Comparison of ENCODE assay signal across 23 cellular contexts in genomic region chr9:36325081-36325828, GRCh38.
DNase-seq lines count a peak whose midpoint lies in the region; ATAC-seq and TF ChIP-seq lines count a peak whose summit lies in the region.
"Had no signal": no experiment of that assay in that cellular context is flagged by ENCODE, and none has a peak within 500 bp of the region (broad histone marks: within the 10 kb centered on the region; RNA-seq: fewer than 3 reads in every experiment).

No MANE protein-coding gene starts in this region.

- no peak overlapping the region for H3K4me2 ChIP-seq in H9 (ENCODE audit: insufficient read depth, insufficient read length, low read length)

- H2BK120ac ChIP-seq in H9 (ENCODE audit: low read depth, low read length, poor library complexity, severe bottlenecking) = no peak overlapping the region

- no peak overlapping the region for H3K4ac ChIP-seq in H9 (ENCODE audit: low read depth, low read length)

- ATAC-seq in RWPE2 (ENCODE audit: low read depth) (no peak), left ventricle myocardium superior (peak; percentile 38)
- ATAC-seq: activated T-cell treated with anti-CD3 and anti-CD28 coated beads, Interleukin-2, amount 50 U/mL, for 4 hours had no signal

- H3K4me3 Mint-ChIP-seq in Caco-2 (ENCODE audit: unreplicated experiment) (no peak overlapping the region), progenitor cell of endocrine pancreas (ENCODE audit: low read depth) (no peak overlapping the region), H9 (no peak overlapping the region)
- no peak overlapping the region for H3K4me3 Mint-ChIP-seq in activated CD4-positive, alpha-beta T cell treated with anti-CD3 and anti-CD28 coated beads, Interleukin-2, amount 10 ng/mL, durations not matched to agents 7 days and 5 days
- H3K4me3 Mint-ChIP-seq: activated CD4-positive, alpha-beta memory T cell treated with anti-CD3 and anti-CD28 coated beads for 36 hours; activated naive CD4-positive, alpha-beta T cell treated with anti-CD3 and anti-CD28 coated beads, Interleukin-2, amount 50 U/mL, for 24 hours; activated T-cell treated with anti-CD3 and anti-CD28 coated beads, Interleukin-2, amount 50 U/mL, for 4 hours; endodermal cell; immature natural killer cell; T-helper 1 cell treated with Interleukin-12 subunit alpha and Interleukin-12 subunit beta and Interleukin-4 antibody, amounts not matched to agents 30 μg/mL and 1 μg/mL, for 36 hours had no signal

- no peaks in the 10 kb centered on the region for H3K79me2 ChIP-seq in H9 (ENCODE audit: insufficient read depth, low read length)

- no peak overlapping the region for H3K14ac ChIP-seq in H9 (ENCODE audit: insufficient read depth, low read length)

- H3K23ac ChIP-seq in H9 (ENCODE audit: insufficient read length, low read depth, low read length) = no peak overlapping the region

- no peak overlapping the region for H2BK20ac ChIP-seq in H9 (ENCODE audit: low read depth, low read length, poor library complexity, severe bottlenecking)

- H2AK5ac ChIP-seq in H9 (ENCODE audit: insufficient read length, low read length) = no peak overlapping the region

- no peaks in the 10 kb centered on the region for H3K27me3 ChIP-seq in Caco-2 (replicated peaks; ENCODE audit: control insufficient read depth, insufficient read depth, low read length)
- no peaks in the 10 kb centered on the region for H3K27me3 ChIP-seq in RWPE2 (ENCODE audit: insufficient read depth, poor library complexity, severe bottlenecking)
- H3K27me3 ChIP-seq in H9 (ENCODE audit: insufficient read depth, low read length) = no peaks in the 10 kb centered on the region

- no peak overlapping the region for H2BK12ac ChIP-seq in H9 (ENCODE audit: insufficient read length, low read depth, low read length)

- TF ChIP-seq CTCF in Caco-2 (IDR thresholded peaks at IDR 0.05; ENCODE audit: insufficient read depth in 1 of 2, low read depth in 1 of 2, low read length in 1 of 2, severe bottlenecking in 1 of 2, unreplicated experiment in 1 of 2) (no peak), RWPE2 (IDR thresholded peaks at IDR 0.05; ENCODE audit: poor library complexity, severe bottlenecking) (no peak), progenitor cell of endocrine pancreas (IDR thresholded peaks at IDR 0.05; ENCODE audit: unreplicated experiment) (no peak), H9 (conservative IDR thresholded peaks at IDR 0.05) (no peak)

- H3K4me1 ChIP-seq in Caco-2 = peaks cover 26% of the 10 kb centered on the region
- peaks cover 6% of the 10 kb centered on the region for H3K4me1 ChIP-seq in RWPE2 (ENCODE audit: insufficient read depth, poor library complexity, severe bottlenecking)
- no peaks in the 10 kb centered on the region for H3K4me1 ChIP-seq in H9 (ENCODE audit: insufficient read depth, low read length)

- H3K27me3 Mint-ChIP-seq in Caco-2 (ENCODE audit: insufficient read depth, unreplicated experiment) (no peaks in the 10 kb centered on the region), progenitor cell of endocrine pancreas (no peaks in the 10 kb centered on the region), H9 (ENCODE audit: low read depth) (no peaks in the 10 kb centered on the region; the same call in 1 of the 2 replicates)
- H3K27me3 Mint-ChIP-seq in activated CD4-positive, alpha-beta T cell treated with anti-CD3 and anti-CD28 coated beads, Interleukin-2, amount 10 ng/mL, durations not matched to agents 7 days and 5 days = no peaks in the 10 kb centered on the region
- H3K27me3 Mint-ChIP-seq: activated CD4-positive, alpha-beta memory T cell treated with anti-CD3 and anti-CD28 coated beads for 36 hours; activated naive CD4-positive, alpha-beta T cell treated with anti-CD3 and anti-CD28 coated beads, Interleukin-2, amount 50 U/mL, for 24 hours had no signal

- peak overlapping the region; percentile 66 for H3K27ac Mint-ChIP-seq in Caco-2 (ENCODE audit: unreplicated experiment)
- peak overlapping the region; percentile 45 for H3K27ac Mint-ChIP-seq in progenitor cell of endocrine pancreas
- H3K27ac Mint-ChIP-seq in H9 = no peak overlapping the region; a peak in 2 of 7 replicates
- H3K27ac Mint-ChIP-seq in activated CD4-positive, alpha-beta T cell treated with anti-CD3 and anti-CD28 coated beads, Interleukin-2, amount 10 ng/mL, durations not matched to agents 7 days and 5 days = no peak overlapping the region
- H3K27ac Mint-ChIP-seq: activated CD4-positive, alpha-beta memory T cell treated with anti-CD3 and anti-CD28 coated beads for 36 hours; activated naive CD4-positive, alpha-beta T cell treated with anti-CD3 and anti-CD28 coated beads, Interleukin-2, amount 50 U/mL, for 24 hours; T-helper 1 cell treated with Interleukin-12 subunit alpha and Interleukin-12 subunit beta and Interleukin-4 antibody, amounts not matched to agents 30 μg/mL and 1 μg/mL, for 36 hours had no signal

- H3K23me2 ChIP-seq in H9 (ENCODE audit: insufficient read length, low read depth, low read length, poor library complexity, severe bottlenecking) = no peaks in the 10 kb centered on the region

- peaks cover 21% of the 10 kb centered on the region for H3K36me3 Mint-ChIP-seq in Caco-2 (ENCODE audit: insufficient read depth, unreplicated experiment)
- H3K36me3 Mint-ChIP-seq in progenitor cell of endocrine pancreas (ENCODE audit: insufficient read depth) = peaks cover 3% of the 10 kb centered on the region
- H3K36me3 Mint-ChIP-seq in H9 (ENCODE audit: insufficient read depth in 1 of 3, low read depth in 3 of 3) = no peaks in the 10 kb centered on the region; a peak in 1 of 7 replicates
- H3K36me3 Mint-ChIP-seq in activated CD4-positive, alpha-beta T cell treated with anti-CD3 and anti-CD28 coated beads, Interleukin-2, amount 10 ng/mL, durations not matched to agents 7 days and 5 days (ENCODE audit: low read depth) = no peaks in the 10 kb centered on the region
- H3K36me3 Mint-ChIP-seq: activated CD4-positive, alpha-beta memory T cell treated with anti-CD3 and anti-CD28 coated beads for 36 hours; activated naive CD4-positive, alpha-beta T cell treated with anti-CD3 and anti-CD28 coated beads, Interleukin-2, amount 50 U/mL, for 24 hours; immature natural killer cell had no signal

- BruUV-seq in Caco-2 (replicated peaks; lab: Mats Ljungman, UMichigan) = no TSS peak

- H3T11ph ChIP-seq in H9 (ENCODE audit: low read length) = no peak overlapping the region

- peaks cover 29% of the 10 kb centered on the region for H3K4me1 Mint-ChIP-seq in Caco-2 (ENCODE audit: low read depth, unreplicated experiment)
- peaks cover 14% of the 10 kb centered on the region for H3K4me1 Mint-ChIP-seq in progenitor cell of endocrine pancreas (ENCODE audit: low read depth)
- H3K4me1 Mint-ChIP-seq in H9 = no peaks in the 10 kb centered on the region; a peak in 1 of 4 replicates
- peaks cover 4% of the 10 kb centered on the region for H3K4me1 Mint-ChIP-seq in activated CD4-positive, alpha-beta T cell treated with anti-CD3 and anti-CD28 coated beads, Interleukin-2, amount 10 ng/mL, durations not matched to agents 7 days and 5 days
- H3K4me1 Mint-ChIP-seq: endodermal cell had no signal

- H4K5ac ChIP-seq in H9 (ENCODE audit: insufficient read length, low read depth, low read length) = no peak overlapping the region

- H2AFZ ChIP-seq in H9 (ENCODE audit: low read length) = no peak overlapping the region

- no peaks in the 10 kb centered on the region for H4K20me1 ChIP-seq in H9 (ENCODE audit: control insufficient read depth, insufficient read depth, insufficient read length)

- H3K36me3 ChIP-seq in Caco-2 (ENCODE audit: control insufficient read depth, insufficient read depth, low read length) = no peaks in the 10 kb centered on the region
- no peaks in the 10 kb centered on the region for H3K36me3 ChIP-seq in RWPE2 (ENCODE audit: low read depth)
- H3K36me3 ChIP-seq: WERI-Rb-1 had no signal

- peaks cover 7% of the 10 kb centered on the region; the same call in 1 of the 2 replicates for H3K9me3 ChIP-seq in Caco-2
- H3K9me3 ChIP-seq in RWPE2 (ENCODE audit: severe bottlenecking) = no peaks in the 10 kb centered on the region
- no peaks in the 10 kb centered on the region for H3K9me3 ChIP-seq in H9 (ENCODE audit: control insufficient read depth, low read depth, low read length)

- WGBS in H9 (ENCODE audit: extremely low coverage, insufficient read length, low lambda C conversion rate) = no CpG with 5 or more reads among the region's 24 CpGs

- no peak overlapping the region for H3K56ac ChIP-seq in H9 (ENCODE audit: insufficient read length, low read depth, low read length)

- no peak overlapping the region for H3K4me3 ChIP-seq in Caco-2 (ENCODE audit: low read depth, low read length)
- no peak overlapping the region for H3K4me3 ChIP-seq in RWPE2 (ENCODE audit: severe bottlenecking)
- H3K4me3 ChIP-seq: skin epidermis had no signal

- intact Hi-C loops in Caco-2 (cut with micrococcal nuclease; ENCODE audit: unreplicated experiment) (no loop called here), left ventricle myocardium superior (cut with micrococcal nuclease) (loop anchor here (10.0 kb wide), 1 partner anchor 70 kb away; the partner anchor contains the start of gene GNE)

- CTCF ChIA-PET in Caco-2 (lab: Charles Lee) = interaction anchor here (0.7 kb wide), 1 partner anchor 77 kb away, joined by 3 read pairs; no protein-coding TSS in a partner anchor
- CTCF ChIA-PET in activated CD4-positive, alpha-beta T cell treated with anti-CD3 and anti-CD28 coated beads, Interleukin-2, amount 10 ng/mL, durations not matched to agents 7 days and 5 days (lab: Charles Lee) = interaction anchor here (0.6 to 1.6 kb wide), 3 partner anchors 70 to 229 kb away, joined by 3 to 5 read pairs (median 5); partner anchors contain the start of gene CLTA

- H3K27ac ChIP-seq in RWPE2 (ENCODE audit: poor library complexity, severe bottlenecking) = no peak overlapping the region
- H3K27ac ChIP-seq in H9 (ENCODE audit: insufficient read length, low read depth, low read length) = no peak overlapping the region
- H3K27ac ChIP-seq: C4-2B, HL-60, skin epidermis, WERI-Rb-1 had no signal

- no peak overlapping the region for H3K18ac ChIP-seq in H9 (ENCODE audit: insufficient read length, low read depth, low read length)

- no peak overlapping the region for H4K8ac ChIP-seq in H9 (replicated peaks; ENCODE audit: insufficient read length, low read depth, low read length)

- no peak overlapping the region for H2BK5ac ChIP-seq in H9 (ENCODE audit: insufficient read length, low read length)

- no peak overlapping the region for H4K91ac ChIP-seq in H9 (ENCODE audit: insufficient read length, low read depth, low read length)

- H3K9me3 Mint-ChIP-seq in Caco-2 (ENCODE audit: unreplicated experiment) (no peaks in the 10 kb centered on the region), progenitor cell of endocrine pancreas (ENCODE audit: low read depth) (peaks cover 7% of the 10 kb centered on the region), H9 (no peaks in the 10 kb centered on the region)
- peaks cover 3% of the 10 kb centered on the region for H3K9me3 Mint-ChIP-seq in activated CD4-positive, alpha-beta T cell treated with anti-CD3 and anti-CD28 coated beads, Interleukin-2, amount 10 ng/mL, durations not matched to agents 7 days and 5 days
- H3K9me3 Mint-ChIP-seq: activated CD4-positive, alpha-beta memory T cell treated with anti-CD3 and anti-CD28 coated beads for 36 hours; activated naive CD4-positive, alpha-beta T cell treated with anti-CD3 and anti-CD28 coated beads, Interleukin-2, amount 50 U/mL, for 24 hours; activated T-cell treated with anti-CD3 and anti-CD28 coated beads, Interleukin-2, amount 50 U/mL, for 4 hours; immature natural killer cell; T-helper 1 cell treated with Interleukin-12 subunit alpha and Interleukin-12 subunit beta and Interleukin-4 antibody, amounts not matched to agents 30 μg/mL and 1 μg/mL, for 36 hours had no signal

- no peak overlapping the region for H2BK15ac ChIP-seq in H9 (ENCODE audit: low read depth, low read length)

- no peak overlapping the region for H3K9ac ChIP-seq in H9 (ENCODE audit: extremely low read depth, insufficient read length, low read length)

- DNase-seq in Caco-2 (no peak), RWPE2 (ENCODE audit: low spot score) (peak; percentile 60), left ventricle myocardium superior (peak; percentile 57), progenitor cell of endocrine pancreas (ENCODE audit: low spot score, unreplicated experiment) (no peak), putamen (ENCODE audit: low spot score) (no peak), H9 (no peak), NCI-H146 (lab: John Stamatoyannopoulos, UW) (no peak)
- DNase-seq in activated CD4-positive, alpha-beta T cell treated with anti-CD3 and anti-CD28 coated beads, Interleukin-2, amount 10 ng/mL, durations not matched to agents 7 days and 5 days = no peak
- DNase-seq: activated CD4-positive, alpha-beta memory T cell treated with anti-CD3 and anti-CD28 coated beads for 36 hours; activated T-cell treated with anti-CD3 and anti-CD28 coated beads, Interleukin-2, amount 50 U/mL, for 4 hours; endodermal cell; HCEC 1CT; immature natural killer cell; NCI-H1092; NCI-H510A treated with DMSO at 0.1 percent for 48 hours; SHP77; stimulated activated CD4-positive, alpha-beta T cell treated with anti-CD3 and anti-CD28 coated beads, Interleukin-4, amount 100 ng/mL, for 24 hours; WERI-Rb-1 had no signal

- POLR2A ChIA-PET in Caco-2 (lab: Charles Lee) = no interaction called here
- POLR2A ChIA-PET in activated CD4-positive, alpha-beta T cell treated with anti-CD3 and anti-CD28 coated beads, Interleukin-2, amount 10 ng/mL, durations not matched to agents 7 days and 5 days (lab: Charles Lee) = interaction anchor here (0.7 kb wide), 1 partner anchor 135 kb away, joined by 4 read pairs; no protein-coding TSS in a partner anchor

- H3K79me1 ChIP-seq in H9 (ENCODE audit: insufficient read depth, low read depth, low read length, poor library complexity, severe bottlenecking) = no peaks in the 10 kb centered on the region

Comparison
In these comparisons a context has a peak if more than half of its experiments do, and no peak if none do; other contexts are left out.
1. DNase-seq: peak in RWPE2 (single experiment) and left ventricle myocardium superior (single experiment); none in Caco-2 (0 of 2), progenitor cell of endocrine pancreas (single experiment), putamen (single experiment), H9 (single experiment), activated CD4-positive, alpha-beta T cell treated with anti-CD3 and anti-CD28 coated beads, Interleukin-2, amount 10 ng/mL, durations not matched to agents 7 days and 5 days (single experiment) and NCI-H146 (single experiment).
2. H3K27ac Mint-ChIP-seq: peak in Caco-2 (single experiment) and progenitor cell of endocrine pancreas (single experiment); none in H9 (0 of 3) and activated CD4-positive, alpha-beta T cell treated with anti-CD3 and anti-CD28 coated beads, Interleukin-2, amount 10 ng/mL, durations not matched to agents 7 days and 5 days (single experiment).